In the genomic region with DNA sequence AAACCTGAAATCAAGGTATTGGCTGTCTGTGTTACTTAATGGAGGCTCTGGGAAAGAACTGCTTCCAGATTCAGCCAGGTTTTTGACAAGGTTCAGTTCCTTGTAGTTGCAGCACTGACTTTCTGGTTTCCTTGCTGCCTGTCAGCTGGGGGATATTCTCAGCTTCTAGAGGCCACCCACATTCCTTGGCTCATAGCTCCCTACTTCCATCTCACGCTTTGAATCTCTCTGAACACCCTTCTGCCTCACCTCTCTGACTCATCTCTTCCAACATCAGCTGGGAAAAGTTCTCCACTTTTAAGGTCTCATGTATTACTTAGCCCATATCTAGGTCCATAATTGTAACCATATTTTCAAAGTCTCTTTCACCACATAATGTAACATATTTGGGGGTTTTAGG, we compare ENCODE assay signal across 24 cellular contexts. TPM values are rescaled to one million over a fixed set of nuclear protein-coding genes. Genes with fewer than 3 reads are reported as not detected.
A peak's percentile ranks its signal among the peaks of the same experiment; 100 is the strongest.
DNase-seq lines count a peak whose midpoint lies in the region; ATAC-seq and TF ChIP-seq lines count a peak whose summit lies in the region.
"Had no signal": no experiment of that assay in that cellular context is flagged by ENCODE, and none has a peak within 500 bp of the region (broad histone marks: within the 10 kb centered on the region; RNA-seq: fewer than 3 reads in every experiment).

No MANE protein-coding gene starts in this region.

- H2BK15ac ChIP-seq in IMR-90 (ENCODE audit: low read depth, low read length): no peak overlapping the region

- H3K9me3 ChIP-seq in IMR-90 (ENCODE audit: control insufficient read depth, insufficient read depth, low read length): no peaks in the 10 kb centered on the region; the same call in 1 of the 2 replicates
- no peaks in the 10 kb centered on the region for H3K9me3 ChIP-seq in uterus
- no peaks in the 10 kb centered on the region for H3K9me3 ChIP-seq in upper lobe of left lung
- no peaks in the 10 kb centered on the region for H3K9me3 ChIP-seq in WERI-Rb-1 (ENCODE audit: severe bottlenecking)
- H3K9me3 ChIP-seq: neutrophil, tibial artery had no signal

- no peak overlapping the region for H4K5ac ChIP-seq in IMR-90 (ENCODE audit: low read depth, low read length)

- H4K8ac ChIP-seq in IMR-90 (ENCODE audit: low read depth in 2 of 2, low read length in 2 of 2): no peak overlapping the region

- H3K4me1 ChIP-seq in IMR-90 (ENCODE audit: control insufficient read depth, insufficient read depth, low read length): no peaks in the 10 kb centered on the region
- no peaks in the 10 kb centered on the region for H3K4me1 ChIP-seq in uterus
- no peaks in the 10 kb centered on the region for H3K4me1 ChIP-seq in upper lobe of left lung
- H3K4me1 ChIP-seq: BLaER1 treated with 17β-estradiol and CSF1 and Interleukin-3, amounts not matched to agents 10 nM and 100 nM; tibial artery had no signal

- H3K9me1 ChIP-seq in IMR-90 (ENCODE audit: insufficient read depth, low read length): no peaks in the 10 kb centered on the region

- no peak overlapping the region for H3K56ac ChIP-seq in IMR-90 (ENCODE audit: extremely low read depth, insufficient read depth, low read length)

- H2BK20ac ChIP-seq in IMR-90 (ENCODE audit: low read depth, low read length): no peak overlapping the region

- WGBS in IMR-90 (ENCODE audit: extremely low coverage in 2 of 2, insufficient read length in 1 of 2), 2 experiments: no CpG with 5 or more reads among the region's 1 CpG
- WGBS in upper lobe of left lung, 2 donors: 92 to 97% methylated on average over 1 of the region's 1 CpG

- no peak overlapping the region for H2AFZ ChIP-seq in IMR-90 (replicated peaks; ENCODE audit: low read length, poor library complexity)

- peaks cover 9 to 11% of the 10 kb centered on the region in 2 experiments; a peak in 1 of 4 replicates for H3K79me1 ChIP-seq in IMR-90 (ENCODE audit: low read depth in 1 of 2, low read length in 2 of 2)

- H2AK5ac ChIP-seq in IMR-90 (ENCODE audit: low read depth, low read length): no peak overlapping the region

- intact Hi-C loops in IMR-90 (cut with micrococcal nuclease) (no loop called here), uterus (cut with DNase I; ENCODE audit: low total_unique reads) (no loop called here)

- H3K36me3 ChIP-seq in IMR-90 (ENCODE audit: control insufficient read depth, insufficient read depth, low read length) (no peaks in the 10 kb centered on the region), brain microvascular endothelial cell (replicated peaks) (no peaks in the 10 kb centered on the region), uterus (no peaks in the 10 kb centered on the region), upper lobe of left lung (no peaks in the 10 kb centered on the region), WERI-Rb-1 (no peaks in the 10 kb centered on the region)
- H3K36me3 ChIP-seq: neutrophil had no signal

- no peak overlapping the region for H3K4me2 ChIP-seq in IMR-90 (ENCODE audit: low read depth, low read length)
- H3K4me2 ChIP-seq: BLaER1 treated with 17β-estradiol and CSF1 and Interleukin-3, amounts not matched to agents 10 nM and 100 nM had no signal

- no peak overlapping the region for H4K91ac ChIP-seq in IMR-90 (ENCODE audit: insufficient read depth, low read depth, low read length)

- TF ChIP-seq RAD21 in IMR-90 (IDR thresholded peaks at IDR 0.05; ENCODE audit: low read length): no peak

- dilution Hi-C loops in IMR-90 (cut with HindIII; ENCODE audit: low sequenced_read_pairs, unreplicated experiment): no loop called here

- no peak overlapping the region for H3K9ac ChIP-seq in IMR-90 (ENCODE audit: low read depth, low read length)
- H3K9ac ChIP-seq: BLaER1 treated with 17β-estradiol and CSF1 and Interleukin-3, amounts not matched to agents 10 nM and 100 nM had no signal

- no peak overlapping the region for H2BK5ac ChIP-seq in IMR-90 (ENCODE audit: low read depth, low read length, poor library complexity, severe bottlenecking)

- no peak for TF ChIP-seq EP300 in upper lobe of left lung (IDR thresholded peaks at IDR 0.05)

- H3K14ac ChIP-seq in IMR-90 (replicated peaks; ENCODE audit: low read depth, low read length): no peak overlapping the region

- POLR2A ChIA-PET in IMR-90 (lab: Charles Lee; ENCODE audit: unreplicated experiment): no interaction called here

- no peak overlapping the region for H3K18ac ChIP-seq in IMR-90 (ENCODE audit: low read depth, low read length)

- TF ChIP-seq POLR2A in IMR-90 (IDR thresholded peaks at IDR 0.05; ENCODE audit: low read depth, low read length) (no peak), uterus (IDR thresholded peaks at IDR 0.05) (no peak), upper lobe of left lung (IDR thresholded peaks at IDR 0.05) (no peak)

- H3K4ac ChIP-seq in IMR-90 (ENCODE audit: low read depth, low read length): no peak overlapping the region

- H3K27me3 ChIP-seq in IMR-90 (ENCODE audit: control insufficient read depth, insufficient read depth, low read length) (no peaks in the 10 kb centered on the region), brain microvascular endothelial cell (replicated peaks) (no peaks in the 10 kb centered on the region), uterus (no peaks in the 10 kb centered on the region), upper lobe of left lung (no peaks in the 10 kb centered on the region), WERI-Rb-1 (ENCODE audit: insufficient read depth, low read depth, severe bottlenecking) (no peaks in the 10 kb centered on the region)
- H3K27me3 ChIP-seq: BLaER1 treated with 17β-estradiol and CSF1 and Interleukin-3, amounts not matched to agents 10 nM and 100 nM; neutrophil; tibial artery had no signal

- CTCF ChIA-PET in IMR-90 (lab: Yijun Ruan, JAX): no interaction called here

- H2BK120ac ChIP-seq in IMR-90 (ENCODE audit: low read depth, low read length): no peak overlapping the region

- no peak overlapping the region; the same call in 1 of the 2 replicates for H3K23ac ChIP-seq in IMR-90 (ENCODE audit: low read depth, low read length)

- H2AK9ac ChIP-seq in IMR-90 (replicated peaks; ENCODE audit: low read depth, low read length, poor library complexity): no peak overlapping the region

- H3K27ac ChIP-seq in IMR-90 (ENCODE audit: insufficient read depth, low read length): no peak overlapping the region
- peak overlapping the region; percentile 28 for H3K27ac ChIP-seq in brain microvascular endothelial cell
- H3K27ac ChIP-seq in uterus: no peak overlapping the region
- H3K27ac ChIP-seq in upper lobe of left lung: no peak overlapping the region
- H3K27ac ChIP-seq in WERI-Rb-1: no peak overlapping the region
- H3K27ac ChIP-seq: BLaER1 treated with 17β-estradiol and CSF1 and Interleukin-3, amounts not matched to agents 10 nM and 100 nM; neutrophil; tibial artery had no signal

- in situ Hi-C loops in IMR-90 (cut with MboI; ENCODE audit: low sequenced_read_pairs) (no loop called here), brain microvascular endothelial cell (cut with HindIII; ENCODE audit: low pct_ligation_motif_present, low sequenced_read_pairs) (no loop called here)

- DNase-seq in Daoy (ENCODE audit: low read depth): peak; percentile 39
- peak; percentile 51 for DNase-seq in IMR-90
- DNase-seq in brain microvascular endothelial cell: peak; percentile 56
- peak; percentile 76 for DNase-seq in iris pigment epithelial cell (ENCODE audit: low read depth)
- no peak for DNase-seq in uterus
- no peak for DNase-seq in upper lobe of left lung
- DNase-seq in WERI-Rb-1: no peak
- DNase-seq: activated CD4-positive, CD25-positive, alpha-beta regulatory T cell; activated CD8-positive, alpha-beta T cell treated with anti-CD3 and anti-CD28 coated beads, Interleukin-2, amount 10 ng/mL, durations not matched to agents 7 days and 5 days; activated T-cell treated with anti-CD3 and anti-CD28 coated beads, Interleukin-2, amount 50 U/mL, for 24 hours; DND-41; H9; NCI-H1436 treated with DMSO at 0.1 percent for 48 hours; NCI-H510A treated with DMSO at 0.1 percent for 48 hours; stimulated activated CD4-positive, alpha-beta T cell treated with anti-CD3 and anti-CD28 coated beads, Interleukin-4, amount 100 ng/mL, for 1 hour; stimulated activated naive CD4-positive, alpha-beta T cell treated with Interleukin-2 at 50 U/mL for 16 hours; T-helper 9 cell; tibial artery had no signal

- BruUV-seq in IMR-90 (replicated peaks; lab: Mats Ljungman, UMichigan): no TSS peak

- peak; percentile 27; the same call in 1 of the 2 replicates for ATAC-seq in IMR-90 (ENCODE audit: low read depth)
- ATAC-seq in GM18909 (IDR thresholded peaks at IDR 0.05; ENCODE audit: poor library complexity, unreplicated experiment): no peak
- no peak for ATAC-seq in upper lobe of left lung (ENCODE audit: low FRiP score in 2 of 2)
- ATAC-seq: activated CD8-positive, alpha-beta T cell treated with anti-CD3 and anti-CD28 coated beads, Interleukin-2, amount 10 ng/mL, durations not matched to agents 7 days and 5 days had no signal

- TF ChIP-seq CTCF in IMR-90 (conservative IDR thresholded peaks at IDR 0.05; ENCODE audit: low read depth, low read length): no peak
- TF ChIP-seq CTCF in brain microvascular endothelial cell (IDR thresholded peaks at IDR 0.05; ENCODE audit: low read depth, low read length, missing control alignments): no peak
- TF ChIP-seq CTCF in uterus (IDR thresholded peaks at IDR 0.05): no peak
- TF ChIP-seq CTCF in upper lobe of left lung (IDR thresholded peaks at IDR 0.05): no peak
- TF ChIP-seq CTCF in WERI-Rb-1 (IDR thresholded peaks at IDR 0.05; ENCODE audit: low read depth, low read length): no peak

- H4K20me1 ChIP-seq in IMR-90 (ENCODE audit: insufficient read depth, low read length): no peaks in the 10 kb centered on the region
- H4K20me1 ChIP-seq: BLaER1 treated with 17β-estradiol and CSF1 and Interleukin-3, amounts not matched to agents 10 nM and 100 nM had no signal

- no peak overlapping the region for H3K4me3 ChIP-seq in IMR-90 (ENCODE audit: insufficient read depth, low read depth, low read length)
- H3K4me3 ChIP-seq in brain microvascular endothelial cell (ENCODE audit: low read depth, low read length): no peak overlapping the region
- no peak overlapping the region for H3K4me3 ChIP-seq in uterus
- no peak overlapping the region for H3K4me3 ChIP-seq in upper lobe of left lung
- H3K4me3 ChIP-seq in WERI-Rb-1 (ENCODE audit: low read depth, low read length): no peak overlapping the region
- H3K4me3 ChIP-seq: BLaER1 treated with 17β-estradiol and CSF1 and Interleukin-3, amounts not matched to agents 10 nM and 100 nM; tibial artery had no signal

TF ChIP-seq in IMR-90, 13 proteins besides CTCF, POLR2A, EP300 and RAD21 (continues in another document):
- TF ChIP-seq MXI1 (IDR thresholded peaks at IDR 0.05; ENCODE audit: borderline replicate concordance, low read depth, low read length) (no peak), RCOR1 (IDR thresholded peaks at IDR 0.05; ENCODE audit: insufficient replicate concordance, low read length) (no peak), CEBPB (IDR thresholded peaks at IDR 0.05; ENCODE audit: low read depth, low read length) (no peak), CHD1 (IDR thresholded peaks at IDR 0.05; ENCODE audit: low read depth, low read length) (no peak)

RNA-seq across cellular contexts. Expression of a gene that starts 22.9 kb away (rescaled TPM):
- total RNA-seq in Daoy (2014; rRNA removed; shearing (Covaris generic)): not detected in 2 replicates
- total RNA-seq in IMR-90 (2012; rRNA removed) (not detected in 2 replicates), uterus (10 to 100 TPM in 1 of 4 donors, 1 to 10 TPM in 1, under 1 TPM in 1, not detected in 1; 0.48 to 26.1 (median 1.1) TPM), upper lobe of left lung (not detected)
- polyA plus RNA-seq in IMR-90 (2012; rRNA removed): not detected in 2 replicates
- polyA plus RNA-seq in IMR-90 (2012; cell fraction: cytosol; rRNA removed): not detected in 2 replicates
- not detected in 2 replicates for polyA plus RNA-seq in IMR-90 (2012; cell fraction: nucleus; rRNA removed; ENCODE audit: low replicate concordance)
- total RNA-seq: activated CD8-positive, alpha-beta T cell treated with anti-CD3 and anti-CD28 coated beads, Interleukin-2, amount 10 ng/mL, durations not matched to agents 7 days and 5 days; epithelial cell of proximal tubule; H9; kidney epithelial cell; lung microvascular endothelial cell had no signal

Comparison
In these comparisons a context has a peak if more than half of its experiments do, and no peak if none do; other contexts are left out.
1. DNase-seq: peak in Daoy (single experiment), IMR-90 (single experiment), brain microvascular endothelial cell (single experiment) and iris pigment epithelial cell (single experiment); none in uterus (0 of 2), upper lobe of left lung (0 of 2) and WERI-Rb-1 (single experiment).